18 cellular contexts compared by ENCODE assay signal in the genomic region with DNA sequence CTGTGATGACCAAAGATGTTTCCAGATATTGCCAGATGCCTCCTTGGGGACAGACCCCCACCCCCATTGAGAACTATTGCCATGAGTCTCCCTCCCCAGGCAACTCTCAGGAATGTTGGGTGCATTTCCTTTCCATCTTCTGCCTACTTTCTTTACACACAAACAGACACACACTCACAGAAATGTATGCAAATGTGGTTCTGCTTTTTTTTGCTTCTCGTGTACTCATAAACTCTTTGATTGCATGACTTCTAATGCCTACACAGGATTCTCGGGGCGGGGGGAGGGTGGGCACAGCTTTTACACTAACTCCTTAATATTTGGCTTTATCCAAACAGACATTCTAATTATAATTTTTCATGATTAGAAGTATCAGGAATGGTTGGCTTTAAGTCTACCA.
"Had no signal": no experiment of that assay in that cellular context is flagged by ENCODE, and none has a peak within 500 bp of the region (broad histone marks: within the 10 kb centered on the region; RNA-seq: fewer than 3 reads in every experiment).

No MANE protein-coding gene starts in this region.

- H3K4me3 ChIP-seq: body of pancreas, cardiac muscle cell, gastroesophageal sphincter, testis, uterus had no signal

- H3K27me3 ChIP-seq: body of pancreas, cardiac muscle cell, gastroesophageal sphincter, testis, uterus had no signal

- H3K9me3 Mint-ChIP-seq: activated T-cell treated with anti-CD3 and anti-CD28 coated beads, Interleukin-2, amount 50 U/mL, for 24 hours; nephron progenitor cell; WTC11 had no signal

- H3K27me3 Mint-ChIP-seq: activated T-cell treated with anti-CD3 and anti-CD28 coated beads, Interleukin-2, amount 50 U/mL, for 24 hours had no signal

- DNase-seq: activated naive CD4-positive, alpha-beta T cell treated with Interleukin-2 at 50 U/mL for 16 hours; activated T-cell treated with anti-CD3 and anti-CD28 coated beads, Interleukin-2, amount 50 U/mL, for 24 hours; cortex of kidney; head of caudate nucleus; nephron progenitor cell; nucleus accumbens; stimulated activated CD4-positive, alpha-beta T cell treated with anti-CD3 and anti-CD28 coated beads, Interleukin-2, amount 100 ng/mL, for 48 hours; stimulated activated CD8-positive, alpha-beta memory T cell treated with anti-CD3 and anti-CD28 coated beads, Interleukin-4, amount 100 ng/mL, for 48 hours; stimulated activated naive CD4-positive, alpha-beta T cell; testis; trophoblast cell had no signal

- H3K9me3 ChIP-seq: body of pancreas, gastroesophageal sphincter, testis, uterus had no signal

- H3K4me1 ChIP-seq: body of pancreas, testis, uterus had no signal

- H3K27ac Mint-ChIP-seq: WTC11 had no signal

- H3K36me3 ChIP-seq: cardiac muscle cell, uterus had no signal

- ATAC-seq: body of pancreas, gastroesophageal sphincter, left ventricle myocardium superior, WTC11 had no signal

- H3K27ac ChIP-seq: body of pancreas, cardiac muscle cell, epithelial cell of prostate, gastroesophageal sphincter, testis, uterus had no signal

- H3K4me1 Mint-ChIP-seq: nephron progenitor cell, WTC11 had no signal

- H3K4me3 Mint-ChIP-seq: activated T-cell treated with anti-CD3 and anti-CD28 coated beads, Interleukin-2, amount 50 U/mL, for 24 hours; nephron progenitor cell; WTC11 had no signal
